Comparison of ENCODE assay signal across 22 cellular contexts in the genomic region with DNA sequence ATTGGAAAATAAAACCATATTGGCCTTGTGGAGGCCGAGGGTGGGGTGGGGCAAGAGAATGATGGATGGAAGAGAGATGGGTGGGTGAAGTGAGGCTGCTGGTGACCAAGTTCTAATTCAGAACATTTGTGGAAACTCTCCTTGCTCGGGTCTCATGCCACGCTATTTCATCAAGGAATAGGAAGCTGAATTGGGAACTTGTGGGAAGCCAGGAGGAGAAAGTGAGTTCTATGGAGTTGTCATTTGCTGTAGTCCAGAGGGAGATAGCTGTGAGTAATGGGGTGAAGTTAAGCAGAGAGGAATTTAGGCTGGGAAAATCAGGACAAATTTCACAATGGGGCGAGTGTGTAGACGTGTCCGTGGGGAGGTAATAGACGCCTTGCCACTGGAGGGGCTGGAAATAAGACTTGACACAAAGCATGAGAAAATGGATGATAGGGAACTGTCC.
DNase-seq lines count a peak whose midpoint lies in the region; ATAC-seq, FAIRE-seq and TF ChIP-seq lines count a peak whose summit lies in the region.
"Had no signal": no experiment of that assay in that cellular context is flagged by ENCODE, and none has a peak within 500 bp of the region (broad histone marks: within the 10 kb centered on the region; RNA-seq: fewer than 3 reads in every experiment).

No MANE protein-coding gene starts in this region.

- H3K27me3 ChIP-seq in gastroesophageal sphincter (no peaks in the 10 kb centered on the region), psoas muscle (ENCODE audit: insufficient read depth in 3 of 3, low read length in 2 of 3) (no peaks in the 10 kb centered on the region)
- H3K27me3 ChIP-seq: spleen, suprapubic skin had no signal

- FAIRE-seq in RCC 7860 (lab: Jason Lieb, UNC), result no peak
- FAIRE-seq: frontal cortex had no signal

- peaks cover 11% of the 10 kb centered on the region for H3K4me1 Mint-ChIP-seq in osteocyte (ENCODE audit: unreplicated experiment)

- ATAC-seq in Right ventricle myocardium inferior, result peak; percentile 97
- peak; percentile 88 for ATAC-seq in gastroesophageal sphincter
- ATAC-seq in psoas muscle, result peak in 3 of 4 donors; percentile 66 to 85 (median 82)
- ATAC-seq: activated CD8-positive, alpha-beta memory T cell treated with anti-CD3 and anti-CD28 coated beads, Interleukin-2, amount 10 ng/mL, durations not matched to agents 7 days and 5 days; Panc1; SK-N-SH treated with all-trans-retinoic acid at 6 μM for 48 hours had no signal

- H3K27ac ChIP-seq in gastroesophageal sphincter, result peak overlapping the region in 1 of 4 donors; percentile 67
- no peak overlapping the region for H3K27ac ChIP-seq in psoas muscle
- H3K27ac ChIP-seq: parathyroid adenoma had no signal

- DNase-seq in Right ventricle myocardium inferior (ENCODE audit: missing footprints), result no peak
- no peak for DNase-seq in cardiac septum (ENCODE audit: low spot score)
- DNase-seq in psoas muscle, result peak; percentile 41 to 62
- no peak for DNase-seq in NCI-H146 treated with DMSO at 0.1 percent for 48 hours (lab: John Stamatoyannopoulos, UW; ENCODE audit: unreplicated experiment)
- DNase-seq in osteocyte (ENCODE audit: extremely low spot score, unreplicated experiment), result no peak
- no peak for DNase-seq in DMS53 (lab: John Stamatoyannopoulos, UW)
- no peak for DNase-seq in RCC 7860 (ENCODE audit: low spot score)
- DNase-seq: 8988T; activated CD4-positive, alpha-beta T cell treated with anti-CD3 and anti-CD28 coated beads for 1 hour; activated CD8-positive, alpha-beta memory T cell treated with anti-CD3 and anti-CD28 coated beads, Interleukin-2, amount 10 ng/mL, durations not matched to agents 7 days and 5 days; C1 segment of cervical spinal cord; central memory CD4-positive, alpha-beta T cell; lower lobe of right lung; spleen; stimulated activated CD8-positive, alpha-beta memory T cell treated with anti-CD3 and anti-CD28 coated beads, Interleukin-4, amount 100 ng/mL, for 48 hours had no signal

- H3K27me3 Mint-ChIP-seq in osteocyte (ENCODE audit: unreplicated experiment), result peaks cover 4% of the 10 kb centered on the region
- H3K27me3 Mint-ChIP-seq: activated CD8-positive, alpha-beta memory T cell treated with anti-CD3 and anti-CD28 coated beads, Interleukin-2, amount 10 ng/mL, durations not matched to agents 7 days and 5 days had no signal

- no peaks in the 10 kb centered on the region for H3K9me3 Mint-ChIP-seq in osteocyte (ENCODE audit: unreplicated experiment)
- H3K9me3 Mint-ChIP-seq: activated T-helper 2 cell treated with anti-CD3 and anti-CD28 coated beads, Interferon-gamma antibody, Interleukin-2, Interleukin-4, amounts not matched to agents 10 μg/mL and 5 μg/mL and 100 μg/mL, durations not matched to agents 14 hours and 24 hours and 36 hours had no signal

- H3K4me3 ChIP-seq in gastroesophageal sphincter, result no peak overlapping the region
- H3K4me3 ChIP-seq in psoas muscle, result no peak overlapping the region
- H3K4me3 ChIP-seq: lower lobe of right lung, spleen, suprapubic skin had no signal

- H3K36me3 ChIP-seq in gastroesophageal sphincter (no peaks in the 10 kb centered on the region), psoas muscle (ENCODE audit: insufficient read depth in 1 of 2, low read depth in 1 of 2) (no peaks in the 10 kb centered on the region)
- H3K36me3 ChIP-seq: lower lobe of right lung, spleen, suprapubic skin had no signal

- no peaks in the 10 kb centered on the region for H3K9me3 ChIP-seq in gastroesophageal sphincter
- no peaks in the 10 kb centered on the region for H3K9me3 ChIP-seq in psoas muscle
- H3K9me3 ChIP-seq: lower lobe of right lung, suprapubic skin had no signal

- WGBS in gastroesophageal sphincter (ENCODE audit: low coverage in 1 of 2), 2 donors, result 48 to 51% methylated on average over 6 to 7 of the region's 7 CpGs
- 67 to 83% (median 78%) methylated on average over 7 of the region's 7 CpGs for WGBS in psoas muscle, 3 donors

- no peaks in the 10 kb centered on the region for H3K36me3 Mint-ChIP-seq in osteocyte (ENCODE audit: unreplicated experiment)
- H3K36me3 Mint-ChIP-seq: activated CD8-positive, alpha-beta memory T cell treated with anti-CD3 and anti-CD28 coated beads, Interleukin-2, amount 10 ng/mL, durations not matched to agents 7 days and 5 days had no signal

- H3K4me1 ChIP-seq in gastroesophageal sphincter, result peaks cover 4 to 61% (median 6%) of the 10 kb centered on the region in 3 donors
- H3K4me1 ChIP-seq in psoas muscle, result peaks cover 4% of the 10 kb centered on the region
- H3K4me1 ChIP-seq: parathyroid adenoma had no signal

- no peak for TF ChIP-seq CTCF in gastroesophageal sphincter (IDR thresholded peaks at IDR 0.05)
- TF ChIP-seq CTCF in psoas muscle (IDR thresholded peaks at IDR 0.05), result no peak
- TF ChIP-seq CTCF in osteocyte (IDR thresholded peaks at IDR 0.05), result no peak

- no peak overlapping the region for H3K27ac Mint-ChIP-seq in osteocyte (ENCODE audit: unreplicated experiment)
- H3K27ac Mint-ChIP-seq: activated CD8-positive, alpha-beta memory T cell treated with anti-CD3 and anti-CD28 coated beads, Interleukin-2, amount 10 ng/mL, durations not matched to agents 7 days and 5 days; activated T-helper 2 cell treated with anti-CD3 and anti-CD28 coated beads, Interferon-gamma antibody, Interleukin-2, Interleukin-4, amounts not matched to agents 10 μg/mL and 5 μg/mL and 100 μg/mL, durations not matched to agents 14 hours and 24 hours and 36 hours had no signal

- no peak for TF ChIP-seq EP300 in gastroesophageal sphincter (IDR thresholded peaks at IDR 0.05)

- H3K4me3 Mint-ChIP-seq in osteocyte (ENCODE audit: unreplicated experiment), result no peak overlapping the region
- H3K4me3 Mint-ChIP-seq: activated CD8-positive, alpha-beta memory T cell treated with anti-CD3 and anti-CD28 coated beads, Interleukin-2, amount 10 ng/mL, durations not matched to agents 7 days and 5 days had no signal

- no peak for TF ChIP-seq POLR2A in gastroesophageal sphincter (IDR thresholded peaks at IDR 0.05)

- intact Hi-C loops in Right ventricle myocardium inferior (cut with DNase I) (loop anchor here (10.0 kb wide), 1 partner anchor 116 kb away; no protein-coding TSS in a partner anchor), cardiac septum (cut with DNase I) (loop anchor here (10.0 kb wide), 1 partner anchor 366 kb away; a partner anchor contains a TSS), psoas muscle (cut with DNase I) (no loop called here)

Comparison
In these comparisons a context has a peak if more than half of its experiments do, and no peak if none do; other contexts are left out.
1. DNase-seq: peak in psoas muscle (2 of 2); none in Right ventricle myocardium inferior (single experiment), cardiac septum (single experiment), NCI-H146 treated with DMSO at 0.1 percent for 48 hours (single experiment), osteocyte (single experiment), DMS53 (single experiment) and RCC 7860 (single experiment).
2. intact Hi-C loops: an anchor here in Right ventricle myocardium inferior (10.0 kb wide) and cardiac septum (10.0 kb wide); none called in psoas muscle.
3. Peak in every context shown above with its lines, with median percentiles within 50 percentile points of each other: ATAC-seq.